Comparison of ENCODE assay signal across 8 cellular contexts in the genomic region with DNA sequence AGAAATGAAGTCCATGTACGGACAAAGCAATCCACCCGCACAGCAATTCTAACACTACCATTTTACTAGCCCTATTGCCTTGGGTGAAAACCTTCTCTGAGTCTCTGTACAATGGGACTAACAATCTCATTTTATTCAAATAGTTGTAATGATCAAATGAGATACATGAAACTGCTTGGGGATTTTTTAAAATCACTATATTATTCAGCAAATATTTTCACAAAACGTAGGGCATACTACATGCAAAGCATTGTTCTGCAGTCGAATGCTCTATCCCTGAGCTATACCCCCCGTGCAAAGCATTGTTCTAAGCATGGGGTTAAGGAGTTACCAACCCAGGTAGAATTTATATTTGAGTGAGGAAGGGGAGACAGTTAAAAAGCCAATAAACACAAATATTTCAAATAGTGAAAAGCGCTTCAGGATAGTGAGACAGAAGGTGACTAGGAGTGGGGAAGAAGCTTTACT. TPM values are rescaled to one million over a fixed set of nuclear protein-coding genes. Genes with fewer than 3 reads are reported as not detected.
DNase-seq lines count a peak whose midpoint lies in the region; ATAC-seq and TF ChIP-seq lines count a peak whose summit lies in the region.

No MANE protein-coding gene starts in this region.

- H3K27me3 ChIP-seq in heart right ventricle, result no peaks in the 10 kb centered on the region

- no peak for TF ChIP-seq CTCF in heart right ventricle (IDR thresholded peaks at IDR 0.05)
- TF ChIP-seq CTCF in LNCaP clone FGC (IDR thresholded peaks at IDR 0.05; ENCODE audit: control insufficient read depth, extremely low read depth, insufficient read depth), result no peak
- no peak for TF ChIP-seq CTCF in osteocyte (IDR thresholded peaks at IDR 0.05)

- intact Hi-C loops in heart right ventricle (cut with DNase I), result loop anchor here in 8 of 10 donors (1.0 to 10.0 kb wide), 6 partner anchors 36 to 82 kb away; partner anchors contain the start of gene ATP5MC2 (in 8 of the 8)
- intact Hi-C loops in cardiac septum (cut with DNase I), result loop anchor here (1.0 to 5.0 kb wide), 3 partner anchors 32 to 84 kb away; partner anchors contain the start of gene ATP5MC2
- intact Hi-C loops in dendritic cell treated with granulocyte-macrophage colony-stimulating factor and Interleukin-4, amounts not matched to agents 40 ng/mL and 50 ng/mL, for 4 days (cut with micrococcal nuclease), result loop anchor here (1.0 kb wide), 2 partner anchors 8 to 50 kb away; partner anchors contain the start of gene ATP5MC2

- no peaks in the 10 kb centered on the region for H3K9me3 Mint-ChIP-seq in dendritic cell treated with granulocyte-macrophage colony-stimulating factor and Interleukin-4, amounts not matched to agents 40 ng/mL and 50 ng/mL, for 4 days
- no peaks in the 10 kb centered on the region for H3K9me3 Mint-ChIP-seq in osteocyte (ENCODE audit: unreplicated experiment)

- no peaks in the 10 kb centered on the region for H3K9me3 ChIP-seq in heart right ventricle

- 25 to 26% methylated on average over 6 of the region's 6 CpGs for WGBS in heart right ventricle, 2 donors

- peaks cover 5 to 40% (median 32%) of the 10 kb centered on the region in 9 donors for H3K4me1 ChIP-seq in heart right ventricle

- no peaks in the 10 kb centered on the region for H3K36me3 ChIP-seq in heart right ventricle

- peak overlapping the region; percentile 97 for H3K4me3 Mint-ChIP-seq in dendritic cell treated with granulocyte-macrophage colony-stimulating factor and Interleukin-4, amounts not matched to agents 40 ng/mL and 50 ng/mL, for 4 days
- peak overlapping the region; percentile 97 for H3K4me3 Mint-ChIP-seq in osteocyte (ENCODE audit: unreplicated experiment)

- H3K27me3 Mint-ChIP-seq in dendritic cell treated with granulocyte-macrophage colony-stimulating factor and Interleukin-4, amounts not matched to agents 40 ng/mL and 50 ng/mL, for 4 days, result no peaks in the 10 kb centered on the region
- peaks cover 4% of the 10 kb centered on the region for H3K27me3 Mint-ChIP-seq in osteocyte (ENCODE audit: unreplicated experiment)

- H3K4me3 ChIP-seq in heart right ventricle (peak overlapping the region; percentile 10 to 74 (median 69)), LNCaP clone FGC (ENCODE audit: low read depth, low read length) (peak overlapping the region; percentile 91)

- ATAC-seq in heart right ventricle, result no peak

- DNase-seq in heart right ventricle (no peak), cardiac septum (ENCODE audit: low spot score) (no peak), LNCaP clone FGC (ENCODE audit: low read depth) (no peak), osteocyte (ENCODE audit: extremely low spot score, unreplicated experiment) (no peak), DMS79 treated with DMSO at 0.1 percent for 48 hours (lab: John Stamatoyannopoulos, UW) (no peak), CD1c-positive myeloid dendritic cell (ENCODE audit: extremely low spot score) (no peak), SIG-M5 treated with dmso at 0.1 percent for 504 hours (lab: John Stamatoyannopoulos, UW; ENCODE audit: unreplicated experiment) (no peak)

- H3K4me1 Mint-ChIP-seq in dendritic cell treated with granulocyte-macrophage colony-stimulating factor and Interleukin-4, amounts not matched to agents 40 ng/mL and 50 ng/mL, for 4 days (ENCODE audit: low read depth), result peaks cover 35% of the 10 kb centered on the region
- H3K4me1 Mint-ChIP-seq in osteocyte (ENCODE audit: unreplicated experiment), result peaks cover 43% of the 10 kb centered on the region

- H3K36me3 Mint-ChIP-seq in dendritic cell treated with granulocyte-macrophage colony-stimulating factor and Interleukin-4, amounts not matched to agents 40 ng/mL and 50 ng/mL, for 4 days (ENCODE audit: low read depth), result peaks cover 20% of the 10 kb centered on the region
- H3K36me3 Mint-ChIP-seq in osteocyte (ENCODE audit: unreplicated experiment), result no peaks in the 10 kb centered on the region

- H3K27ac ChIP-seq in heart right ventricle, result peak overlapping the region in 9 of 10 donors; percentile 79 to 98 (median 96)

- peak overlapping the region; percentile 89 for H3K27ac Mint-ChIP-seq in dendritic cell treated with granulocyte-macrophage colony-stimulating factor and Interleukin-4, amounts not matched to agents 40 ng/mL and 50 ng/mL, for 4 days
- H3K27ac Mint-ChIP-seq in osteocyte (ENCODE audit: unreplicated experiment), result peak overlapping the region; percentile 98

RNA-seq across cellular contexts. Expression of gene ATF7, which starts 0.6 kb away (rescaled TPM):
- total RNA-seq in heart right ventricle, result 10 to 100 TPM; 28.2 to 47.8 (median 34.4) TPM
- polyA plus RNA-seq in heart right ventricle, result 10 to 100 TPM; 12.6 to 23.0 TPM
- total RNA-seq in cardiac septum, result 33.5 TPM
- 46.6 and 50.0 TPM in 2 replicates for total RNA-seq in osteocyte

RNA-seq across cellular contexts. Expression of gene ATP5MC2, which starts 49.1 kb away (rescaled TPM):
- total RNA-seq in heart right ventricle (100 to 1,000 TPM; 499 to 627 (median 546) TPM), cardiac septum (365 TPM), osteocyte (294 TPM in 2 replicates)
- polyA plus RNA-seq in heart right ventricle, result 100 to 1,000 TPM; 526 to 632 TPM
